ENCODE assay signal across 24 cellular contexts in the genomic region with DNA sequence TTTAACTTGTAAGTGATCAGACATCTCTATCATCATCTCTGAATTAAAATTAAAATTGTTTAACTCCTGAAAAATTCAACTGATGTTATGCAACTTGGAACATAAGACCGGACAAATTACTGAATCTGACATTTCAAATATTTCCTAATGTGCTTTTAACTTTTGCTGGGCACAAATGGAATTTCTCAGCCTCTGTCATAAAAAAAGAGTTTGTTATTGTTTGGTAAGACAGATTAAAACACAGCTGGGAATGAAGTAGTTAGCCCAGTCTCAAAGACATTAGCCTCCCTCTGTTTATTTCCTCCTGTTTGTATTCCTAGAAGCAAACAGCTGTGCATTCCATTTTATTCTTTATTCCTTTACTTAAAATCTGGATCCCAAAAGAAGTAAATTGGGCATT. TPM values are rescaled to one million over a fixed set of nuclear protein-coding genes. Genes with fewer than 3 reads are reported as not detected.
DNase-seq lines count a peak whose midpoint lies in the region; ATAC-seq and TF ChIP-seq lines count a peak whose summit lies in the region.
"Had no signal": no experiment of that assay in that cellular context is flagged by ENCODE, and none has a peak within 500 bp of the region (broad histone marks: within the 10 kb centered on the region; RNA-seq: fewer than 3 reads in every experiment).

No MANE protein-coding gene starts in this region.

- ATAC-seq in Right ventricle myocardium superior (ENCODE audit: poor library complexity): peak; percentile 45
- no peak for ATAC-seq in GM21515 (IDR thresholded peaks at IDR 0.05; ENCODE audit: unreplicated experiment)
- ATAC-seq: activated CD4-positive, alpha-beta T cell treated with anti-CD3 and anti-CD28 coated beads for 36 hours had no signal

- no peak overlapping the region for H3K4me3 ChIP-seq in BJ (ENCODE audit: low read depth, low read length)
- H3K4me3 ChIP-seq: esophagus squamous epithelium, hepatocyte, suprapubic skin had no signal

- CTCF ChIA-PET in BJ (lab: Yijun Ruan, JAX): interaction anchor here (0.6 to 1.3 kb wide), 4 partner anchors 27 to 836 kb away, joined by 3 to 4 read pairs (median 3); no protein-coding TSS in a partner anchor

- no peaks in the 10 kb centered on the region for H3K27me3 ChIP-seq in BJ (ENCODE audit: control insufficient read depth, insufficient read depth, low read length)
- H3K27me3 ChIP-seq: BE2C, esophagus squamous epithelium, hepatocyte, suprapubic skin had no signal

- POLR2A ChIA-PET in BJ (lab: Charles Lee): interaction anchor here (0.6 kb wide), 1 partner anchor 493 kb away, joined by 3 read pairs; no protein-coding TSS in a partner anchor

- TF ChIP-seq CTCF in BJ (IDR thresholded peaks at IDR 0.05; ENCODE audit: insufficient read depth, low read depth, low read length): no peak

- intact Hi-C loops in Right ventricle myocardium superior (cut with DNase I): no loop called here

- no peaks in the 10 kb centered on the region for H3K36me3 ChIP-seq in BJ (ENCODE audit: control insufficient read depth, insufficient read depth, low read length)
- H3K36me3 ChIP-seq: BE2C, esophagus squamous epithelium, suprapubic skin had no signal

- DNase-seq in BJ (ENCODE audit: low read depth) (peak; percentile 41), amniotic epithelial cell (ENCODE audit: low read depth) (peak; percentile 67), Right ventricle myocardium superior (no peak), renal cortical epithelial cell (ENCODE audit: low read depth) (peak; percentile 70), superior temporal gyrus (ENCODE audit: extremely low spot score) (no peak), medulla oblongata (ENCODE audit: extremely low spot score) (no peak)
- DNase-seq: activated CD4-positive, alpha-beta T cell treated with anti-CD3 and anti-CD28 coated beads for 36 hours; activated gamma-delta T cell; amygdala; BE2C; Calu3; central memory CD4-positive, alpha-beta T cell; effector CD4-positive, alpha-beta T cell; esophagus squamous epithelium; islet precursor cell; mesendoderm; NCI-H1105; NCI-H2081 treated with DMSO at 0.1 percent for 48 hours; NCI-H510A treated with DMSO at 0.1 percent for 48 hours; RPMI8226; stimulated activated CD4-positive, alpha-beta T cell treated with anti-CD3 and anti-CD28 coated beads, Interleukin-12 subunit alpha, Interleukin-12 subunit beta, amount 100 ng/mL, for 4 hours had no signal

RNA-seq across cellular contexts. Expression of gene PLEKHA5, which starts 29.4 kb away (rescaled TPM):
- polyA plus RNA-seq in BJ (2011; rRNA removed): 5.8 and 9.4 TPM in 2 replicates
- polyA minus RNA-seq in BJ (2011; rRNA and poly(A)+ RNA removed): 8.9 and 13.2 TPM in 2 replicates
- total RNA-seq in Right ventricle myocardium superior (55.5 TPM), renal cortical epithelial cell (35.8 and 117 TPM in 2 replicates)

Comparison
In these comparisons a context has a peak if more than half of its experiments do, and no peak if none do; other contexts are left out.
1. DNase-seq: peak in BJ (single experiment), amniotic epithelial cell (single experiment) and renal cortical epithelial cell (single experiment); none in Right ventricle myocardium superior (single experiment), superior temporal gyrus (single experiment) and medulla oblongata (single experiment).